In the genomic region with DNA sequence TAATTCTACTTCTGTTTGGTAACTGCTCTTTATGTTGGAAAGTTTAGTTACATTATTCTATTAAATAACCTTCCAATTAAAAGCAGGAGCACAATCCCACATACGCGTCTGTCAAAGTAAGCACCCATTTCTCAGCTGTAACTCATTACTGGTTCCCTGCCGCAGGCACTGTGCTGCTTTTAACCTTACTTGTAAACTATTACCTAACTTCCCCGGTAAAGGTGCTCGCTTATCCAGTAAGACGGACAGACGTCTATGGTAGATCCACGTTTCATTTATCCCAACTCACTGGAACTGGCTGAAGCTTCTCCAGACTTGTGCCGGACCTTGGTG, we compare ENCODE assay signal across 8 cellular contexts. TPM values are rescaled to one million over a fixed set of nuclear protein-coding genes. Genes with fewer than 3 reads are reported as not detected.
A peak's percentile ranks its signal among the peaks of the same experiment; 100 is the strongest.
DNase-seq lines count a peak whose midpoint lies in the region; ATAC-seq lines count a peak whose summit lies in the region.

No MANE protein-coding gene starts in this region.

- peak overlapping the region; percentile 46 for H3K27ac Mint-ChIP-seq in T-helper 2 cell treated with Interferon-gamma antibody and Interleukin-4, amounts not matched to agents 5 μg/mL and 100 μg/mL, for 36 hours
- H3K27ac Mint-ChIP-seq in stimulated activated memory B cell treated with anti-CD40 and anti-IgM and Interleukin-4, amounts not matched to agents 10 μg/mL and 1 μg/mL and 100 μg/mL, for 72 hours = peak overlapping the region; percentile 94

- peak; percentile 13 for ATAC-seq in HG02884 (IDR thresholded peaks at IDR 0.05; ENCODE audit: unreplicated experiment)
- no peak for ATAC-seq in right cardiac atrium
- ATAC-seq in stimulated activated memory B cell treated with anti-CD40 and anti-IgM and Interleukin-4, amounts not matched to agents 10 μg/mL and 1 μg/mL and 100 μg/mL, for 72 hours = peak; percentile 7

- H3K9me3 Mint-ChIP-seq in T-helper 2 cell treated with Interferon-gamma antibody and Interleukin-4, amounts not matched to agents 5 μg/mL and 100 μg/mL, for 36 hours = no peaks in the 10 kb centered on the region
- H3K9me3 Mint-ChIP-seq in stimulated activated memory B cell treated with anti-CD40 and anti-IgM and Interleukin-4, amounts not matched to agents 10 μg/mL and 1 μg/mL and 100 μg/mL, for 72 hours = no peaks in the 10 kb centered on the region

- H3K36me3 Mint-ChIP-seq in T-helper 2 cell treated with Interferon-gamma antibody and Interleukin-4, amounts not matched to agents 5 μg/mL and 100 μg/mL, for 36 hours (ENCODE audit: low read depth) = peaks cover 2% of the 10 kb centered on the region
- H3K36me3 Mint-ChIP-seq in stimulated activated memory B cell treated with anti-CD40 and anti-IgM and Interleukin-4, amounts not matched to agents 10 μg/mL and 1 μg/mL and 100 μg/mL, for 72 hours = no peaks in the 10 kb centered on the region

- H3K4me3 ChIP-seq in right cardiac atrium (ENCODE audit: low read length) = peak overlapping the region; percentile 92

- DNase-seq in NCI-H2171 (lab: John Stamatoyannopoulos, UW) = peak; percentile 6
- DNase-seq in NCI-H2171 treated with DMSO at 0.1 percent for 48 hours (lab: John Stamatoyannopoulos, UW) = no peak
- no peak for DNase-seq in T-helper 2 cell treated with Interferon-gamma antibody and Interleukin-4, amounts not matched to agents 5 μg/mL and 100 μg/mL, for 36 hours (ENCODE audit: low spot score)
- DNase-seq in right cardiac atrium = no peak
- DNase-seq in NCI-H69 (lab: John Stamatoyannopoulos, UW) = no peak
- DNase-seq in NCI-H128 (lab: John Stamatoyannopoulos, UW; ENCODE audit: unreplicated experiment) = no peak

- H3K4me1 Mint-ChIP-seq in T-helper 2 cell treated with Interferon-gamma antibody and Interleukin-4, amounts not matched to agents 5 μg/mL and 100 μg/mL, for 36 hours (ENCODE audit: low read depth) = peaks cover 12% of the 10 kb centered on the region
- peaks cover 43% of the 10 kb centered on the region for H3K4me1 Mint-ChIP-seq in stimulated activated memory B cell treated with anti-CD40 and anti-IgM and Interleukin-4, amounts not matched to agents 10 μg/mL and 1 μg/mL and 100 μg/mL, for 72 hours

- H3K27me3 Mint-ChIP-seq in T-helper 2 cell treated with Interferon-gamma antibody and Interleukin-4, amounts not matched to agents 5 μg/mL and 100 μg/mL, for 36 hours (ENCODE audit: low read depth) = peaks cover 11% of the 10 kb centered on the region
- H3K27me3 Mint-ChIP-seq in stimulated activated memory B cell treated with anti-CD40 and anti-IgM and Interleukin-4, amounts not matched to agents 10 μg/mL and 1 μg/mL and 100 μg/mL, for 72 hours = no peaks in the 10 kb centered on the region

- H3K27me3 ChIP-seq in right cardiac atrium (ENCODE audit: control insufficient read depth, insufficient read depth) = no peaks in the 10 kb centered on the region

- H3K4me3 Mint-ChIP-seq in T-helper 2 cell treated with Interferon-gamma antibody and Interleukin-4, amounts not matched to agents 5 μg/mL and 100 μg/mL, for 36 hours = peak overlapping the region; percentile 92
- H3K4me3 Mint-ChIP-seq in stimulated activated memory B cell treated with anti-CD40 and anti-IgM and Interleukin-4, amounts not matched to agents 10 μg/mL and 1 μg/mL and 100 μg/mL, for 72 hours = peak overlapping the region; percentile 89

- 4% methylated on average over 9 of the region's 9 CpGs for WGBS in right cardiac atrium

- peaks cover 1% of the 10 kb centered on the region for H3K4me1 ChIP-seq in right cardiac atrium (ENCODE audit: control insufficient read depth, insufficient read depth, low read length)

- H3K9me3 ChIP-seq in right cardiac atrium (ENCODE audit: control insufficient read depth, low read length) = no peaks in the 10 kb centered on the region

- peak overlapping the region; percentile 43 for H3K27ac ChIP-seq in right cardiac atrium (ENCODE audit: low read length)

- intact Hi-C loops in right cardiac atrium (cut with DNase I) = no loop called here

RNA-seq across cellular contexts. Expression of gene ENPP4, which starts 0.5 kb away (rescaled TPM):
- 10 to 100 TPM; 22.5 to 29.9 (median 24.5) TPM for total RNA-seq in right cardiac atrium
- polyA plus RNA-seq in right cardiac atrium = 16.6 TPM

RNA-seq across cellular contexts. Expression of gene ENPP5, which starts 41.5 kb away (rescaled TPM):
- total RNA-seq in right cardiac atrium = 10 to 100 TPM in 3 of 4 donors, 1 to 10 TPM in 1; 6.8 to 13.2 (median 11.4) TPM
- 9.8 TPM for polyA plus RNA-seq in right cardiac atrium

Comparison
In these comparisons a context has a peak if more than half of its experiments do, and no peak if none do; other contexts are left out.
1. ATAC-seq: peak in HG02884 (single experiment) and stimulated activated memory B cell treated with anti-CD40 and anti-IgM and Interleukin-4, amounts not matched to agents 10 μg/mL and 1 μg/mL and 100 μg/mL, for 72 hours (single experiment); none in right cardiac atrium (0 of 2).